ENCODE assay signal across 8 cellular contexts in genomic region chr17:41665566-41666335, GRCh38. TPM values are rescaled to one million over a fixed set of nuclear protein-coding genes. Genes with fewer than 3 reads are reported as not detected.
DNase-seq lines count a peak whose midpoint lies in the region; ATAC-seq, FAIRE-seq and TF ChIP-seq lines count a peak whose summit lies in the region.

No MANE protein-coding gene starts in this region.

- DNase-seq in A673 (ENCODE audit: low spot score), result peak; percentile 81
- DNase-seq in NCI-H2171 treated with DMSO at 0.1 percent for 48 hours (lab: John Stamatoyannopoulos, UW), result peak; percentile 87
- DNase-seq in bronchial epithelial cell (ENCODE audit: low read depth), result peak; percentile 77
- DNase-seq in iris pigment epithelial cell (ENCODE audit: low read depth), result peak; percentile 82
- peak; percentile 82 to 86 for DNase-seq in stimulated activated CD4-positive, alpha-beta T cell treated with anti-CD3 and anti-CD28 coated beads, Interleukin-12 subunit alpha, Interleukin-12 subunit beta, amount 100 ng/mL, for 24 hours (ENCODE audit: low read depth in 2 of 2)

- no peaks in the 10 kb centered on the region for H3K36me3 ChIP-seq in A673 (ENCODE audit: insufficient read depth, low read length, poor library complexity, severe bottlenecking)
- no peaks in the 10 kb centered on the region for H3K36me3 ChIP-seq in bronchial epithelial cell (ENCODE audit: control insufficient read depth, insufficient read depth, low read length)

- peaks cover 5% of the 10 kb centered on the region for H3K4me1 ChIP-seq in A673 (ENCODE audit: insufficient read depth, low read length, poor library complexity, severe bottlenecking)

- CTCF ChIA-PET in A673 (lab: Charles Lee), result interaction anchor here (1.0 to 2.8 kb wide), 4 partner anchors 17 to 862 kb away, joined by 3 to 14 read pairs (median 8); no protein-coding TSS in a partner anchor

- TF ChIP-seq CTCF in A673 (conservative IDR thresholded peaks at IDR 0.05; ENCODE audit: low read depth, low read length) (peak; percentile 77), WI38 (IDR thresholded peaks at IDR 0.05; ENCODE audit: low read depth, low read length) (peak; percentile 95), bronchial epithelial cell (IDR thresholded peaks at IDR 0.05; ENCODE audit: insufficient read depth, low read length, severe bottlenecking) (peak; percentile 98)

- ATAC-seq in GM18861 (IDR thresholded peaks at IDR 0.05; ENCODE audit: unreplicated experiment), result peak; percentile 36
- peak; percentile 61 for ATAC-seq in HG03108 (IDR thresholded peaks at IDR 0.05; ENCODE audit: unreplicated experiment)

- intact Hi-C loops in A673 (cut with micrococcal nuclease; ENCODE audit: unreplicated experiment), result loop anchor here (2.0 to 5.0 kb wide), 2 partner anchors 518 to 861 kb away; partner anchors contain the start of gene KRTAP4-5

- no peaks in the 10 kb centered on the region for H3K9me3 ChIP-seq in A673 (ENCODE audit: low read depth, low read length, poor library complexity, severe bottlenecking)

- H3K27ac ChIP-seq in A673 (ENCODE audit: low read depth, low read length, poor library complexity, severe bottlenecking), result no peak overlapping the region

- BruUV-seq in A673 (replicated peaks; lab: Mats Ljungman, UMichigan), result no TSS peak

- POLR2A ChIA-PET in A673 (lab: Charles Lee; ENCODE audit: low non-redundant PET), result no interaction called here

- no peak for FAIRE-seq in bronchial epithelial cell (lab: Jason Lieb, UNC)

- H3K27me3 ChIP-seq in A673 (replicated peaks; ENCODE audit: insufficient read depth, low read depth, low read length, poor library complexity) (no peaks in the 10 kb centered on the region), bronchial epithelial cell (ENCODE audit: control insufficient read depth, insufficient read depth, low read length) (no peaks in the 10 kb centered on the region)

- H3K4me3 ChIP-seq in A673 (ENCODE audit: low read depth, low read length, poor library complexity, severe bottlenecking) (peak overlapping the region; percentile 43), WI38 (ENCODE audit: low read depth, low read length) (peak overlapping the region; percentile 54), bronchial epithelial cell (ENCODE audit: low read depth, low read length) (peak overlapping the region; percentile 37)

RNA-seq across cellular contexts. Expression of gene EIF1, which starts 22.9 kb away (rescaled TPM):
- total RNA-seq in A673 (2021) (504 and 524 TPM in 2 replicates), bronchial epithelial cell (191 and 204 TPM in 2 replicates)

RNA-seq across cellular contexts. Expression of gene KRT17, which starts 41.4 kb away (rescaled TPM):
- total RNA-seq in A673 (2021), result 54.1 and 82.2 TPM in 2 replicates
- total RNA-seq in bronchial epithelial cell, result 25,286 and 30,463 TPM in 2 replicates

RNA-seq across cellular contexts. Expression of gene GAST, which starts 46.4 kb away (rescaled TPM):
- not detected in 2 replicates for total RNA-seq in A673 (2021)
- total RNA-seq in bronchial epithelial cell, result 0.90 TPM in 1 of 2 replicates, not detected in the other

RNA-seq across cellular contexts. Expression of gene KRT16, which starts 53.2 kb away (rescaled TPM):
- total RNA-seq in A673 (2021), result not detected in 2 replicates
- 1,390 and 10,131 TPM in 2 replicates for total RNA-seq in bronchial epithelial cell

Comparison
In these comparisons a context has a peak if more than half of its experiments do, and no peak if none do; other contexts are left out.
1. RNA of gene KRT17, which starts 41.4 kb away (total RNA-seq): 25,286 to 30,463 TPM in bronchial epithelial cell; 54.1 to 82.2 TPM in A673; every median in the first group is over 100 times any median in the second.
2. Peak in every context shown above with its lines, with median percentiles within 50 percentile points of each other: DNase-seq, H3K4me3 ChIP-seq and CTCF ChIP-seq.